ENCODE assay signal across 12 cellular contexts in genomic region chr7:157151626-157152339, GRCh38. TPM values are rescaled to one million over a fixed set of nuclear protein-coding genes. Genes with fewer than 3 reads are reported as not detected.
DNase-seq lines count a peak whose midpoint lies in the region; ATAC-seq and TF ChIP-seq lines count a peak whose summit lies in the region.
"Had no signal": no experiment of that assay in that cellular context is flagged by ENCODE, and none has a peak within 500 bp of the region (broad histone marks: within the 10 kb centered on the region; RNA-seq: fewer than 3 reads in every experiment).

No MANE protein-coding gene starts in this region.

- H3K4me3 Mint-ChIP-seq in activated naive CD4-positive, alpha-beta T cell treated with anti-CD3 and anti-CD28 coated beads, Interleukin-2, amount 50 U/mL, for 24 hours, result peak overlapping the region; percentile 34
- H3K4me3 Mint-ChIP-seq in WTC11 (no peak overlapping the region), mesothelial cell of epicardium (no peak overlapping the region)
- H3K4me3 Mint-ChIP-seq: dendritic cell treated with granulocyte-macrophage colony-stimulating factor and Interleukin-4, amounts not matched to agents 40 ng/mL and 50 ng/mL, for 4 days had no signal

- POLR2A ChIA-PET in WTC11 (lab: Charles Lee), result no interaction called here

- H3K4me1 Mint-ChIP-seq in activated naive CD4-positive, alpha-beta T cell treated with anti-CD3 and anti-CD28 coated beads, Interleukin-2, amount 50 U/mL, for 24 hours, result peaks cover 87% of the 10 kb centered on the region
- H3K4me1 Mint-ChIP-seq in WTC11, result peaks cover 68% of the 10 kb centered on the region
- H3K4me1 Mint-ChIP-seq in mesothelial cell of epicardium, result peaks cover 7% of the 10 kb centered on the region

- no peak; the same call in 1 of the 2 replicates for ATAC-seq in WTC11
- no peak for ATAC-seq in HG02759 (IDR thresholded peaks at IDR 0.05; ENCODE audit: unreplicated experiment)
- no peak for ATAC-seq in omental fat pad (ENCODE audit: low FRiP score)

- no peaks in the 10 kb centered on the region for H3K27me3 ChIP-seq in hepatocyte
- H3K27me3 ChIP-seq: SJCRH30 had no signal

- no peak overlapping the region for H3K27ac Mint-ChIP-seq in activated naive CD4-positive, alpha-beta T cell treated with anti-CD3 and anti-CD28 coated beads, Interleukin-2, amount 50 U/mL, for 24 hours
- peak overlapping the region; percentile 28; the same call in 1 of the 2 replicates for H3K27ac Mint-ChIP-seq in WTC11
- H3K27ac Mint-ChIP-seq in mesothelial cell of epicardium, result no peak overlapping the region
- H3K27ac Mint-ChIP-seq: dendritic cell treated with granulocyte-macrophage colony-stimulating factor and Interleukin-4, amounts not matched to agents 40 ng/mL and 50 ng/mL, for 4 days had no signal

- no peak overlapping the region for H3K4me3 ChIP-seq in hepatocyte
- H3K4me3 ChIP-seq: SJCRH30 had no signal

- no peaks in the 10 kb centered on the region for H3K9me3 Mint-ChIP-seq in activated naive CD4-positive, alpha-beta T cell treated with anti-CD3 and anti-CD28 coated beads, Interleukin-2, amount 50 U/mL, for 24 hours
- H3K9me3 Mint-ChIP-seq in WTC11, result no peaks in the 10 kb centered on the region
- no peaks in the 10 kb centered on the region for H3K9me3 Mint-ChIP-seq in mesothelial cell of epicardium
- H3K9me3 Mint-ChIP-seq: dendritic cell treated with granulocyte-macrophage colony-stimulating factor and Interleukin-4, amounts not matched to agents 40 ng/mL and 50 ng/mL, for 4 days had no signal

- peaks cover 3% of the 10 kb centered on the region for H3K36me3 Mint-ChIP-seq in activated naive CD4-positive, alpha-beta T cell treated with anti-CD3 and anti-CD28 coated beads, Interleukin-2, amount 50 U/mL, for 24 hours
- no peaks in the 10 kb centered on the region for H3K36me3 Mint-ChIP-seq in WTC11
- H3K36me3 Mint-ChIP-seq in mesothelial cell of epicardium, result peaks cover 4% of the 10 kb centered on the region

- H3K27me3 Mint-ChIP-seq in activated naive CD4-positive, alpha-beta T cell treated with anti-CD3 and anti-CD28 coated beads, Interleukin-2, amount 50 U/mL, for 24 hours, result no peaks in the 10 kb centered on the region
- H3K27me3 Mint-ChIP-seq in WTC11 (ENCODE audit: low read depth) (no peaks in the 10 kb centered on the region), mesothelial cell of epicardium (ENCODE audit: low read depth) (no peaks in the 10 kb centered on the region)
- H3K27me3 Mint-ChIP-seq: dendritic cell treated with granulocyte-macrophage colony-stimulating factor and Interleukin-4, amounts not matched to agents 40 ng/mL and 50 ng/mL, for 4 days had no signal

- no peak overlapping the region for H2AFZ ChIP-seq in hepatocyte
- H2AFZ ChIP-seq: parathyroid adenoma had no signal

- H3K4me1 ChIP-seq in hepatocyte (ENCODE audit: insufficient read depth), result peaks cover 8% of the 10 kb centered on the region

- H3K27ac ChIP-seq in hepatocyte, result no peak overlapping the region
- H3K27ac ChIP-seq: parathyroid adenoma had no signal

- peak overlapping the region; percentile 69 for H3K4me2 ChIP-seq in hepatocyte

- CTCF ChIA-PET in WTC11 (lab: Charles Lee), result no interaction called here

- H3K36me3 ChIP-seq in hepatocyte (replicated peaks; ENCODE audit: insufficient read depth, low read depth), result no peaks in the 10 kb centered on the region

- H3K79me2 ChIP-seq in hepatocyte, result peaks cover 100% of the 10 kb centered on the region

- H3K9me3 ChIP-seq in hepatocyte (ENCODE audit: low read depth), result no peaks in the 10 kb centered on the region
- H3K9me3 ChIP-seq: SJCRH30 had no signal

- DNase-seq in activated naive CD4-positive, alpha-beta T cell treated with anti-CD3 and anti-CD28 coated beads, Interleukin-2, amount 50 U/mL, for 16 hours, result no peak
- DNase-seq in WTC11 (ENCODE audit: low spot score) (no peak), hepatocyte (ENCODE audit: low spot score) (no peak), retina (peak; percentile 17), omental fat pad (ENCODE audit: low spot score) (no peak), mesothelial cell of epicardium (ENCODE audit: low spot score in 2 of 2, unreplicated experiment in 2 of 2) (no peak)
- DNase-seq: NCI-H187 treated with DMSO at 0.1 percent for 48 hours had no signal

- TF ChIP-seq CTCF in WTC11 (IDR thresholded peaks at IDR 0.05), result no peak
- no peak for TF ChIP-seq CTCF in hepatocyte (IDR thresholded peaks at IDR 0.05; ENCODE audit: poor library complexity)
- TF ChIP-seq CTCF in omental fat pad (IDR thresholded peaks at IDR 0.05), result no peak
- TF ChIP-seq CTCF in mesothelial cell of epicardium (IDR thresholded peaks at IDR 0.05; ENCODE audit: unreplicated experiment), result no peak

- WGBS in hepatocyte (ENCODE audit: low lambda C conversion rate, missing lambda C conversion rate), result 87% methylated on average over 5 of the region's 5 CpGs

- H3K9me2 ChIP-seq in hepatocyte (replicated peaks; ENCODE audit: insufficient read depth), result no peaks in the 10 kb centered on the region

- H4K20me1 ChIP-seq in hepatocyte (ENCODE audit: insufficient read depth, poor library complexity, severe bottlenecking), result peaks cover 95% of the 10 kb centered on the region

TF ChIP-seq in WTC11, 78 proteins besides CTCF, POLR2A, EP300 and RAD21 (continues in another document):
- no peak for TF ChIP-seq TEAD1 (CRISPR knock-in tag; IDR thresholded peaks at IDR 0.05)
- TF ChIP-seq SP1 (CRISPR knock-in tag; conservative IDR thresholded peaks at IDR 0.05), result no peak
- TF ChIP-seq, protein P1, sequence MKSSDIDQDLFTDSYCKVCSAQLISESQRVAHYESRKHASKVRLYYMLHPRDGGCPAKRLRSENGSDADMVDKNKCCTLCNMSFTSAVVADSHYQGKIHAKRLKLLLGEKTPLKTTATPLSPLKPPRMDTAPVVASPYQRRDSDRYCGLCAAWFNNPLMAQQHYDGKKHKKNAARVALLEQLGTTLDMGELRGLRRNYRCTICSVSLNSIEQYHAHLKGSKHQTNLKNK (CRISPR knock-in tag; IDR thresholded peaks at IDR 0.05), result no peak
- TF ChIP-seq, protein P2, sequence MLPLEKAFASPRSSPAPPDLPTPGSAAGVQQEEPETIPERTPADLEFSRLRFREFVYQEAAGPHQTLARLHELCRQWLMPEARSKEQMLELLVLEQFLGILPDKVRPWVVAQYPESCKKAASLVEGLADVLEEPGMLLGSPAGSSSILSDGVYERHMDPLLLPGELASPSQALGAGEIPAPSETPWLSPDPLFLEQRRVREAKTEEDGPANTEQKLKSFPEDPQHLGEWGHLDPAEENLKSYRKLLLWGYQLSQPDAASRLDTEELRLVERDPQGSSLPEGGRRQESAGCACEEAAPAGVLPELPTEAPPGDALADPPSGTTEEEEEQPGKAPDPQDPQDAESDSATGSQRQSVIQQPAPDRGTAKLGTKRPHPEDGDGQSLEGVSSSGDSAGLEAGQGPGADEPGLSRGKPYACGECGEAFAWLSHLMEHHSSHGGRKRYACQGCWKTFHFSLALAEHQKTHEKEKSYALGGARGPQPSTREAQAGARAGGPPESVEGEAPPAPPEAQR (CRISPR knock-in tag; IDR thresholded peaks at IDR 0.05), result no peak
- TF ChIP-seq RELA (CRISPR knock-in tag; IDR thresholded peaks at IDR 0.05; ENCODE audit: borderline replicate concordance), result no peak
- TF ChIP-seq E2F1 (CRISPR knock-in tag; IDR thresholded peaks at IDR 0.05), result no peak
- no peak for TF ChIP-seq ZNF263 (CRISPR knock-in tag; IDR thresholded peaks at IDR 0.05; ENCODE audit: low read depth)
- TF ChIP-seq GRHL2 (CRISPR knock-in tag; IDR thresholded peaks at IDR 0.05; ENCODE audit: insufficient replicate concordance, severe bottlenecking), result no peak
- TF ChIP-seq, protein P3, sequence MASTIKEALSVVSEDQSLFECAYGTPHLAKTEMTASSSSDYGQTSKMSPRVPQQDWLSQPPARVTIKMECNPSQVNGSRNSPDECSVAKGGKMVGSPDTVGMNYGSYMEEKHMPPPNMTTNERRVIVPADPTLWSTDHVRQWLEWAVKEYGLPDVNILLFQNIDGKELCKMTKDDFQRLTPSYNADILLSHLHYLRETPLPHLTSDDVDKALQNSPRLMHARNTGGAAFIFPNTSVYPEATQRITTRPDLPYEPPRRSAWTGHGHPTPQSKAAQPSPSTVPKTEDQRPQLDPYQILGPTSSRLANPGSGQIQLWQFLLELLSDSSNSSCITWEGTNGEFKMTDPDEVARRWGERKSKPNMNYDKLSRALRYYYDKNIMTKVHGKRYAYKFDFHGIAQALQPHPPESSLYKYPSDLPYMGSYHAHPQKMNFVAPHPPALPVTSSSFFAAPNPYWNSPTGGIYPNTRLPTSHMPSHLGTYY (CRISPR knock-in tag; IDR thresholded peaks at IDR 0.05), result no peak
- no peak for TF ChIP-seq NR2C2 (CRISPR knock-in tag; IDR thresholded peaks at IDR 0.05)
- no peak for TF ChIP-seq CREB1 (CRISPR knock-in tag; IDR thresholded peaks at IDR 0.05)
- no peak for TF ChIP-seq NR3C1 (CRISPR knock-in tag; conservative IDR thresholded peaks at IDR 0.05; ENCODE audit: low read depth)
- TF ChIP-seq, protein P4, sequence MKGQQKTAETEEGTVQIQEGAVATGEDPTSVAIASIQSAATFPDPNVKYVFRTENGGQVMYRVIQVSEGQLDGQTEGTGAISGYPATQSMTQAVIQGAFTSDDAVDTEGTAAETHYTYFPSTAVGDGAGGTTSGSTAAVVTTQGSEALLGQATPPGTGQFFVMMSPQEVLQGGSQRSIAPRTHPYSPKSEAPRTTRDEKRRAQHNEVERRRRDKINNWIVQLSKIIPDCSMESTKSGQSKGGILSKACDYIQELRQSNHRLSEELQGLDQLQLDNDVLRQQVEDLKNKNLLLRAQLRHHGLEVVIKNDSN (CRISPR knock-in tag; IDR thresholded peaks at IDR 0.05), result no peak
- no peak for TF ChIP-seq ZNF232 (CRISPR knock-in tag; IDR thresholded peaks at IDR 0.05)
- no peak for TF ChIP-seq CBFB (CRISPR knock-in tag; IDR thresholded peaks at IDR 0.05; ENCODE audit: low read depth)
- no peak for TF ChIP-seq EMX1 (CRISPR knock-in tag; IDR thresholded peaks at IDR 0.05)
- TF ChIP-seq NFE2L1 (CRISPR knock-in tag; IDR thresholded peaks at IDR 0.05), result no peak

RNA-seq across cellular contexts. Expression of gene UBE3C, which starts 13.1 kb away (rescaled TPM):
- total RNA-seq in WTC11 (2021), result 52.4 to 59.7 TPM (median 53.8 TPM) in 3 replicates
- 66.3 and 72.6 TPM in 2 replicates for total RNA-seq in hepatocyte
- polyA plus RNA-seq in hepatocyte, result 19.4 and 24.6 TPM in 2 replicates
- 100 to 1,000 TPM in 1 of 4 donors, 10 to 100 TPM in 3; 65.9 to 104 (median 78.3) TPM for total RNA-seq in omental fat pad
- total RNA-seq in mesothelial cell of epicardium, result 56.4 to 58.8 TPM (median 57.1 TPM) in 3 replicates
